In genomic region chr5:123084730-123085605, GRCh38 we compare ENCODE assay signal across 1 cellular context.
TF ChIP-seq lines count a peak whose summit lies in the region.

No MANE protein-coding gene starts in this region.

TF ChIP-seq in H1, 55 proteins besides CTCF, POLR2A, EP300 and RAD21:
- TF ChIP-seq JUND (IDR thresholded peaks at IDR 0.05; ENCODE audit: low read length), result no peak
- no peak for TF ChIP-seq KDM5A (IDR thresholded peaks at IDR 0.05; ENCODE audit: low read length)
- TF ChIP-seq BCL11A (IDR thresholded peaks at IDR 0.05; ENCODE audit: low read depth in 2 of 2, low read length in 2 of 2), result no peak
- no peak for TF ChIP-seq ASH2L (IDR thresholded peaks at IDR 0.05; ENCODE audit: low read length)
- no peak for TF ChIP-seq PHF8 (conservative IDR thresholded peaks at IDR 0.05; ENCODE audit: low read depth, low read length)
- TF ChIP-seq CBX8 (IDR thresholded peaks at IDR 0.05; ENCODE audit: borderline replicate concordance, low read depth, low read length), result no peak
- no peak for TF ChIP-seq EGR1 (IDR thresholded peaks at IDR 0.05; ENCODE audit: borderline replicate concordance, low read depth, low read length)
- no peak for TF ChIP-seq SIX5 (IDR thresholded peaks at IDR 0.05; ENCODE audit: low read depth, low read length)
- no peak for TF ChIP-seq FOSL1 (IDR thresholded peaks at IDR 0.05; ENCODE audit: insufficient read depth, low read depth, low read length)
- TF ChIP-seq RBBP5 (IDR thresholded peaks at IDR 0.05; ENCODE audit: borderline replicate concordance, low read depth, low read length), result no peak
- TF ChIP-seq RNF2 (IDR thresholded peaks at IDR 0.05; ENCODE audit: borderline replicate concordance, low read depth, low read length, missing control alignments, poor library complexity, severe bottlenecking), result no peak
- TF ChIP-seq NRF1 (IDR thresholded peaks at IDR 0.05; ENCODE audit: low read depth, low read length), result no peak
- TF ChIP-seq TBP (IDR thresholded peaks at IDR 0.05; ENCODE audit: low read depth, low read length), result no peak
- no peak for TF ChIP-seq ATF3 (IDR thresholded peaks at IDR 0.05; ENCODE audit: insufficient read depth, low read depth, low read length)
- no peak for TF ChIP-seq ZNF274 (IDR thresholded peaks at IDR 0.05; ENCODE audit: borderline replicate concordance, extremely low read depth, low read length)
- TF ChIP-seq GABPA (IDR thresholded peaks at IDR 0.05; ENCODE audit: borderline replicate concordance, insufficient read depth, low read length), result no peak
- no peak for TF ChIP-seq SRF (IDR thresholded peaks at IDR 0.05; ENCODE audit: low read depth, low read length)
- TF ChIP-seq HDAC6 (IDR thresholded peaks at IDR 0.05; ENCODE audit: low read depth, low read length), result no peak
TF ChIP-seq in H1: peak in this region for 0.
